Comparison of ENCODE assay signal across 12 cellular contexts in genomic region chr3:5806192-5806591, GRCh38.
DNase-seq lines count a peak whose midpoint lies in the region; ATAC-seq and TF ChIP-seq lines count a peak whose summit lies in the region.
"Had no signal": no experiment of that assay in that cellular context is flagged by ENCODE, and none has a peak within 500 bp of the region (broad histone marks: within the 10 kb centered on the region; RNA-seq: fewer than 3 reads in every experiment).

No MANE protein-coding gene starts in this region.

- DNase-seq in NCI-H82 (lab: John Stamatoyannopoulos, UW) (peak; percentile 20), NCI-H82 treated with DMSO at 0.1 percent for 48 hours (lab: John Stamatoyannopoulos, UW; ENCODE audit: unreplicated experiment) (no peak), body of pancreas (peak in 3 of 4 donors; percentile 34 to 42 (median 36)), progenitor cell of endocrine pancreas (ENCODE audit: low spot score, unreplicated experiment) (no peak), NCI-H2171 (lab: John Stamatoyannopoulos, UW) (no peak), DMS 273 treated with DMSO at 0.1 percent for 48 hours (lab: John Stamatoyannopoulos, UW) (no peak)
- no peak for DNase-seq in activated T-cell treated with anti-CD3 and anti-CD28 coated beads, Interleukin-2, amount 50 U/mL, for 1 hour
- DNase-seq: activated CD4-positive, alpha-beta T cell treated with anti-CD3 and anti-CD28 coated beads for 4 hours; trophoblast cell had no signal

- no peaks in the 10 kb centered on the region for H3K9me3 Mint-ChIP-seq in progenitor cell of endocrine pancreas (ENCODE audit: low read depth)

- no peak overlapping the region for H3K4me3 Mint-ChIP-seq in progenitor cell of endocrine pancreas (ENCODE audit: low read depth)
- H3K4me3 Mint-ChIP-seq: IgD-negative memory B cell had no signal

- H3K79me2 ChIP-seq in Loucy (ENCODE audit: insufficient read depth, low read length): no peaks in the 10 kb centered on the region

- H3F3A ChIP-seq in Loucy (ENCODE audit: low read depth): no peaks in the 10 kb centered on the region

- ATAC-seq in body of pancreas: peak; percentile 53

- H3K9me2 ChIP-seq in Loucy (replicated peaks; ENCODE audit: low read depth, low read length): no peaks in the 10 kb centered on the region

- H3K27me3 Mint-ChIP-seq in progenitor cell of endocrine pancreas: peaks cover 4% of the 10 kb centered on the region
- H3K27me3 Mint-ChIP-seq: IgD-negative memory B cell had no signal

- H2AFZ ChIP-seq in Loucy (ENCODE audit: low read length): no peak overlapping the region

- intact Hi-C loops in body of pancreas (cut with DNase I): no loop called here

- H3K27me3 ChIP-seq in Loucy (ENCODE audit: insufficient read depth, low read length, poor library complexity, severe bottlenecking) (no peaks in the 10 kb centered on the region), body of pancreas (no peaks in the 10 kb centered on the region)

- H3K4me2 ChIP-seq in Loucy (ENCODE audit: low read depth, low read length, poor library complexity, severe bottlenecking): no peak overlapping the region

- no peaks in the 10 kb centered on the region for H4K20me1 ChIP-seq in Loucy (ENCODE audit: insufficient read depth, low read length, poor library complexity, severe bottlenecking)

- H3K4me1 ChIP-seq in Loucy (ENCODE audit: insufficient read depth, low read length, poor library complexity, severe bottlenecking) (no peaks in the 10 kb centered on the region), body of pancreas (no peaks in the 10 kb centered on the region)
- H3K4me1 ChIP-seq: HAP-1 had no signal

- no peak overlapping the region for H3K27ac Mint-ChIP-seq in progenitor cell of endocrine pancreas
- H3K27ac Mint-ChIP-seq: IgD-negative memory B cell had no signal

- peak; percentile 41 for TF ChIP-seq CTCF in Loucy (conservative IDR thresholded peaks at IDR 0.05; ENCODE audit: low read length)
- TF ChIP-seq CTCF in body of pancreas (IDR thresholded peaks at IDR 0.05): peak in 6 of 7 experiments; percentile 20 to 68 (median 41)
- TF ChIP-seq CTCF in progenitor cell of endocrine pancreas (IDR thresholded peaks at IDR 0.05; ENCODE audit: unreplicated experiment): peak; percentile 59

- H3K9me3 ChIP-seq in Loucy (ENCODE audit: insufficient read depth, low read depth, low read length) (no peaks in the 10 kb centered on the region), body of pancreas (no peaks in the 10 kb centered on the region)
- H3K9me3 ChIP-seq: HAP-1 had no signal

- no peak overlapping the region for H3K27ac ChIP-seq in body of pancreas

- H3K36me3 ChIP-seq in Loucy (ENCODE audit: insufficient read depth, low read length) (no peaks in the 10 kb centered on the region), body of pancreas (replicated peaks in 1 of 2; ENCODE audit: insufficient read depth in 1 of 2, low read depth in 2 of 2) (no peaks in the 10 kb centered on the region)
- H3K36me3 ChIP-seq: HAP-1 had no signal

- TF ChIP-seq POLR2A in body of pancreas (IDR thresholded peaks at IDR 0.05): no peak

- 52 to 64% methylated on average over 1 of the region's 1 CpG for WGBS in body of pancreas, 2 donors

- peaks cover 3% of the 10 kb centered on the region for H3K4me1 Mint-ChIP-seq in progenitor cell of endocrine pancreas (ENCODE audit: low read depth)
- H3K4me1 Mint-ChIP-seq: IgD-negative memory B cell had no signal

- H3K4me3 ChIP-seq in Loucy (ENCODE audit: low read length, poor library complexity, severe bottlenecking) (no peak overlapping the region), body of pancreas (no peak overlapping the region)
- H3K4me3 ChIP-seq: HAP-1 had no signal

- no peaks in the 10 kb centered on the region for H3K36me3 Mint-ChIP-seq in progenitor cell of endocrine pancreas (ENCODE audit: insufficient read depth)
- H3K36me3 Mint-ChIP-seq: IgD-negative memory B cell had no signal

- H3K9ac ChIP-seq in Loucy (ENCODE audit: low read depth, low read length, poor library complexity, severe bottlenecking): no peak overlapping the region

Comparison
In these comparisons a context has a peak if more than half of its experiments do, and no peak if none do; other contexts are left out.
1. DNase-seq: peak in NCI-H82 (single experiment) and body of pancreas (3 of 4); none in NCI-H82 treated with DMSO at 0.1 percent for 48 hours (single experiment), progenitor cell of endocrine pancreas (single experiment), activated T-cell treated with anti-CD3 and anti-CD28 coated beads, Interleukin-2, amount 50 U/mL, for 1 hour (single experiment), NCI-H2171 (single experiment) and DMS 273 treated with DMSO at 0.1 percent for 48 hours (single experiment).
2. Peak in every context shown above with its lines, with median percentiles within 50 percentile points of each other: CTCF ChIP-seq.